In the genomic region with DNA sequence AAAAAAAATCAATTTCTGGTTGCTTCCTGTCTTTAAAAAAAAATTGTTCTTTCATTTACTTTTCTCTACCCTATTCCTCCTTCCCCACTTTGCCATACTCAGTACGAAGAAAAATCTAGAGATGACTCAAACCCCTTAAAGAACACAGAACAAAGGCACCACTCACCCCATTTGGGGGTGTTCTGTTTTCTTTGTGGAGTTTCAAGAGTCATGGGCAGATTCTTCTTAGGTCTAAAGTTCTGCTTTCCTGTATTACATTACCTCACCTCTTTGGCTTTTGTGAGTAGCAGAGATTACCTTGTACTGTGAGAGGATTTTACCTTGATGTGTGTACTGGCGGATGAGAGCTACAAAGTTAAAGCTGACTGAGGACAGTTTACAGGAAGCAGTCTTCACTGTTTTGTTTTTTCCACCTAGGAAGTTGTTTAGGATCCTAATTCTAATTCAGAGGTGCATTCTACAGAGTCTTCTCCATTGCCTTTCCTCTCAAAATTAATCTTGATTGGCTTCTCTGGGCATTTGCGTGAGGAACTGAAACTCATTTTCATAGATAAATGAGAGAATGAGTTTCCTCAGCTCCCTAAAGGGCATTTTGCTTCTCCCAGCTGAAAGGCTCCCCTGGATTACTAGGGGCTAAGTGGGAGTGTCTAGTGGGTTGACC, we compare ENCODE assay signal across 9 cellular contexts. TPM values are rescaled to one million over a fixed set of nuclear protein-coding genes. Genes with fewer than 3 reads are reported as not detected.
DNase-seq lines count a peak whose midpoint lies in the region; ATAC-seq, FAIRE-seq and TF ChIP-seq lines count a peak whose summit lies in the region.
"Had no signal": no experiment of that assay in that cellular context is flagged by ENCODE, and none has a peak within 500 bp of the region (broad histone marks: within the 10 kb centered on the region; RNA-seq: fewer than 3 reads in every experiment).

No MANE protein-coding gene starts in this region.

- H3K4me1 Mint-ChIP-seq in activated T-cell treated with anti-CD3 and anti-CD28 coated beads, Interleukin-2, amount 50 U/mL, for 72 hours (ENCODE audit: low read depth), result peaks cover 68% of the 10 kb centered on the region
- H3K4me1 Mint-ChIP-seq in activated naive CD8-positive, alpha-beta T cell treated with anti-CD3 and anti-CD28 coated beads, Interleukin-2, amount 50 U/mL, for 24 hours, result peaks cover 71% of the 10 kb centered on the region
- peaks cover 66% of the 10 kb centered on the region for H3K4me1 Mint-ChIP-seq in stimulated activated naive CD8-positive, alpha-beta T cell treated with anti-CD3 and anti-CD28 coated beads, Interleukin-15, amount 100 ng/mL, for 72 hours

- TF ChIP-seq CTCF in D721Med (IDR thresholded peaks at IDR 0.05; ENCODE audit: insufficient read depth, missing control alignments), result no peak

- intact Hi-C loops in cardiac septum (cut with DNase I), result no loop called here

- ATAC-seq in activated T-cell treated with anti-CD3 and anti-CD28 coated beads, Interleukin-2, amount 50 U/mL, for 72 hours (replicated peaks in 1 of 2), result peak; percentile 82 to 89
- ATAC-seq in HG03066 (IDR thresholded peaks at IDR 0.05; ENCODE audit: low read depth, unreplicated experiment), result peak; percentile 76
- ATAC-seq in activated naive CD8-positive, alpha-beta T cell treated with anti-CD3 and anti-CD28 coated beads, Interleukin-2, amount 50 U/mL, for 24 hours, result peak; percentile 82
- ATAC-seq in stimulated activated naive CD8-positive, alpha-beta T cell treated with anti-CD3 and anti-CD28 coated beads, Interleukin-15, amount 100 ng/mL, for 72 hours, result peak; percentile 93

- peak in 1 of 2 donors; percentile 19 for DNase-seq in activated T-cell treated with anti-CD3 and anti-CD28 coated beads, Interleukin-2, amount 50 U/mL, for 72 hours
- DNase-seq in activated T-cell treated with anti-CD3 and anti-CD28 coated beads, Interleukin-2, amount 50 U/mL, for 48 hours, result no peak
- DNase-seq in activated naive CD8-positive, alpha-beta T cell treated with anti-CD3 and anti-CD28 coated beads, Interleukin-2, amount 50 U/mL, for 24 hours, result no peak
- peak; percentile 19 to 45 for DNase-seq in stimulated activated naive CD8-positive, alpha-beta T cell treated with anti-CD3 and anti-CD28 coated beads, Interleukin-15, amount 100 ng/mL, for 72 hours
- DNase-seq in D721Med (ENCODE audit: insufficient read length, low spot score), result no peak
- no peak for DNase-seq in NCI-H1436 (lab: John Stamatoyannopoulos, UW)
- no peak for DNase-seq in cardiac septum (ENCODE audit: low spot score)
- DNase-seq: activated CD8-positive, alpha-beta memory T cell treated with anti-CD3 and anti-CD28 coated beads, Interleukin-2, amount 50 U/mL, for 48 hours had no signal

- no peaks in the 10 kb centered on the region for H3K27me3 Mint-ChIP-seq in activated T-cell treated with anti-CD3 and anti-CD28 coated beads, Interleukin-2, amount 50 U/mL, for 72 hours (ENCODE audit: low read depth)
- H3K27me3 Mint-ChIP-seq in activated naive CD8-positive, alpha-beta T cell treated with anti-CD3 and anti-CD28 coated beads, Interleukin-2, amount 50 U/mL, for 24 hours, result no peaks in the 10 kb centered on the region
- no peaks in the 10 kb centered on the region for H3K27me3 Mint-ChIP-seq in stimulated activated naive CD8-positive, alpha-beta T cell treated with anti-CD3 and anti-CD28 coated beads, Interleukin-15, amount 100 ng/mL, for 72 hours

- H3K27ac Mint-ChIP-seq in activated T-cell treated with anti-CD3 and anti-CD28 coated beads, Interleukin-2, amount 50 U/mL, for 72 hours, result peak overlapping the region; percentile 69
- peak overlapping the region; percentile 83 for H3K27ac Mint-ChIP-seq in activated naive CD8-positive, alpha-beta T cell treated with anti-CD3 and anti-CD28 coated beads, Interleukin-2, amount 50 U/mL, for 24 hours
- H3K27ac Mint-ChIP-seq in stimulated activated naive CD8-positive, alpha-beta T cell treated with anti-CD3 and anti-CD28 coated beads, Interleukin-15, amount 100 ng/mL, for 72 hours, result peak overlapping the region; percentile 31 to 93

- H3K4me3 Mint-ChIP-seq in activated T-cell treated with anti-CD3 and anti-CD28 coated beads, Interleukin-2, amount 50 U/mL, for 72 hours, result peak overlapping the region; percentile 45 to 71
- H3K4me3 Mint-ChIP-seq in activated naive CD8-positive, alpha-beta T cell treated with anti-CD3 and anti-CD28 coated beads, Interleukin-2, amount 50 U/mL, for 24 hours, result peak overlapping the region; percentile 13
- H3K4me3 Mint-ChIP-seq in stimulated activated naive CD8-positive, alpha-beta T cell treated with anti-CD3 and anti-CD28 coated beads, Interleukin-15, amount 100 ng/mL, for 72 hours, result peak overlapping the region; percentile 58 to 68

- peaks cover 2 to 7% of the 10 kb centered on the region in 2 donors for H3K9me3 Mint-ChIP-seq in activated T-cell treated with anti-CD3 and anti-CD28 coated beads, Interleukin-2, amount 50 U/mL, for 72 hours
- H3K9me3 Mint-ChIP-seq in activated naive CD8-positive, alpha-beta T cell treated with anti-CD3 and anti-CD28 coated beads, Interleukin-2, amount 50 U/mL, for 24 hours, result peaks cover 14% of the 10 kb centered on the region
- H3K9me3 Mint-ChIP-seq in stimulated activated naive CD8-positive, alpha-beta T cell treated with anti-CD3 and anti-CD28 coated beads, Interleukin-15, amount 100 ng/mL, for 72 hours, result peaks cover 15 to 20% of the 10 kb centered on the region in 2 donors

- H3K36me3 Mint-ChIP-seq in activated T-cell treated with anti-CD3 and anti-CD28 coated beads, Interleukin-2, amount 50 U/mL, for 72 hours (ENCODE audit: insufficient read depth in 2 of 2), result peaks cover 10 to 30% of the 10 kb centered on the region in 2 donors
- H3K36me3 Mint-ChIP-seq in activated naive CD8-positive, alpha-beta T cell treated with anti-CD3 and anti-CD28 coated beads, Interleukin-2, amount 50 U/mL, for 24 hours (ENCODE audit: low read depth), result peaks cover 86% of the 10 kb centered on the region

- FAIRE-seq in D721Med (lab: Jason Lieb, UNC), result no peak

RNA-seq across cellular contexts. Expression of gene AVL9, which starts 20.7 kb away (rescaled TPM):
- total RNA-seq in activated T-cell treated with anti-CD3 and anti-CD28 coated beads, Interleukin-2, amount 50 U/mL, for 72 hours, result 10 to 100 TPM; 50.9 to 54.9 TPM
- 12.5 TPM for total RNA-seq in cardiac septum

RNA-seq across cellular contexts. Expression of gene LSM5, which starts 25.8 kb away (rescaled TPM):
- total RNA-seq in activated T-cell treated with anti-CD3 and anti-CD28 coated beads, Interleukin-2, amount 50 U/mL, for 72 hours, result 100 to 1,000 TPM in 1 of 2 donors, 10 to 100 TPM in 1; 77.4 to 103 TPM
- total RNA-seq in cardiac septum, result 31.1 TPM

Comparison
In these comparisons a context has a peak if more than half of its experiments do, and no peak if none do; other contexts are left out.
1. DNase-seq: peak in stimulated activated naive CD8-positive, alpha-beta T cell treated with anti-CD3 and anti-CD28 coated beads, Interleukin-15, amount 100 ng/mL, for 72 hours (2 of 2); none in activated T-cell treated with anti-CD3 and anti-CD28 coated beads, Interleukin-2, amount 50 U/mL, for 48 hours (0 of 2), activated naive CD8-positive, alpha-beta T cell treated with anti-CD3 and anti-CD28 coated beads, Interleukin-2, amount 50 U/mL, for 24 hours (single experiment), D721Med (single experiment), NCI-H1436 (single experiment) and cardiac septum (single experiment).
2. H3K4me3 Mint-ChIP-seq: peak in every context shown above with its lines; median percentile 63 in stimulated activated naive CD8-positive, alpha-beta T cell treated with anti-CD3 and anti-CD28 coated beads, Interleukin-15, amount 100 ng/mL, for 72 hours; 58 in activated T-cell treated with anti-CD3 and anti-CD28 coated beads, Interleukin-2, amount 50 U/mL, for 72 hours; 13 in activated naive CD8-positive, alpha-beta T cell treated with anti-CD3 and anti-CD28 coated beads, Interleukin-2, amount 50 U/mL, for 24 hours.
3. Peak in every context shown above with its lines, with median percentiles within 50 percentile points of each other: ATAC-seq and H3K27ac Mint-ChIP-seq.